In genomic region chr18:13216092-13216582, GRCh38 we compare ENCODE assay signal across 8 cellular contexts. TPM values are rescaled to one million over a fixed set of nuclear protein-coding genes. Genes with fewer than 3 reads are reported as not detected.
DNase-seq lines count a peak whose midpoint lies in the region; ATAC-seq and TF ChIP-seq lines count a peak whose summit lies in the region.

No MANE protein-coding gene starts in this region.

- no peak for TF ChIP-seq EP300 in ovary (IDR thresholded peaks at IDR 0.05)

- DNase-seq in GF-D8 (lab: John Stamatoyannopoulos, UW) (peak; percentile 65), Kasumi-1 (lab: John Stamatoyannopoulos, UW) (peak; percentile 94 to 95), SIG-M5 (lab: John Stamatoyannopoulos, UW) (peak; percentile 93), glomerular endothelial cell (ENCODE audit: extremely low read depth, low read depth, low spot score) (peak; percentile 34), ovary (peak in 3 of 5 donors; percentile 35 to 49 (median 48))
- DNase-seq in NK-92 treated with Interleukin-12 subunit alpha and Interleukin-12 subunit beta, amount 100 ng/mL, for 24 hours (lab: John Stamatoyannopoulos, UW), result no peak

- WGBS in ovary, 3 donors, result 18 to 30% (median 22%) methylated on average over 8 of the region's 8 CpGs

- no peak for ATAC-seq in GM18870 (IDR thresholded peaks at IDR 0.05; ENCODE audit: unreplicated experiment)

- H3K9me3 Mint-ChIP-seq in activated naive CD8-positive, alpha-beta T cell (ENCODE audit: low read depth), result no peaks in the 10 kb centered on the region

- H3K36me3 Mint-ChIP-seq in activated naive CD8-positive, alpha-beta T cell, result no peaks in the 10 kb centered on the region

- no peak overlapping the region for H3K4me3 ChIP-seq in ovary

- H3K9me3 ChIP-seq in ovary, result no peaks in the 10 kb centered on the region

- H3K27me3 Mint-ChIP-seq in activated naive CD8-positive, alpha-beta T cell, result peaks cover 6% of the 10 kb centered on the region

- no peaks in the 10 kb centered on the region for H3K27me3 ChIP-seq in ovary

- H3K4me1 ChIP-seq in ovary (ENCODE audit: insufficient read depth), result peaks cover 5% of the 10 kb centered on the region

- no peaks in the 10 kb centered on the region for H3K36me3 ChIP-seq in ovary

- H3K27ac ChIP-seq in ovary, result no peak overlapping the region

- intact Hi-C loops in ovary (cut with DNase I), result loop anchor here in 2 of 4 donors (5.0 to 10.0 kb wide), 4 partner anchors 169 to 419 kb away; no protein-coding TSS in a partner anchor

- TF ChIP-seq POLR2A in ovary (IDR thresholded peaks at IDR 0.05), result no peak

- H3K27ac Mint-ChIP-seq in activated naive CD8-positive, alpha-beta T cell, result peak overlapping the region; percentile 91

- H3K4me3 Mint-ChIP-seq in activated naive CD8-positive, alpha-beta T cell, result peak overlapping the region; percentile 88

- peaks cover 32% of the 10 kb centered on the region for H3K4me1 Mint-ChIP-seq in activated naive CD8-positive, alpha-beta T cell (ENCODE audit: low read depth)

- TF ChIP-seq CTCF in ovary (IDR thresholded peaks at IDR 0.05), result peak in 2 of 3 donors; percentile 17 to 46

RNA-seq across cellular contexts. Expression of gene LDLRAD4, which starts 2.4 kb away (rescaled TPM):
- total RNA-seq in glomerular endothelial cell (2.2 and 13.4 TPM in 2 replicates), ovary (10 to 100 TPM in 4 of 7 donors, 1 to 10 TPM in 3; 4.1 to 31.6 (median 10.5) TPM)
- 1 to 10 TPM; 2.3 to 8.3 TPM for polyA plus RNA-seq in ovary
